20 cellular contexts compared by ENCODE assay signal in genomic region chr2:176421291-176422050, GRCh38.
DNase-seq lines count a peak whose midpoint lies in the region; ATAC-seq lines count a peak whose summit lies in the region.
"Had no signal": no experiment of that assay in that cellular context is flagged by ENCODE, and none has a peak within 500 bp of the region (broad histone marks: within the 10 kb centered on the region; RNA-seq: fewer than 3 reads in every experiment).

No MANE protein-coding gene starts in this region.

- no peak overlapping the region for H4K8ac ChIP-seq in trophoblast cell (ENCODE audit: low read depth, low read length)

- H3K79me2 ChIP-seq in trophoblast cell (ENCODE audit: control insufficient read depth, insufficient read depth, low read length, poor library complexity) = no peaks in the 10 kb centered on the region

- no peak overlapping the region for H3K14ac ChIP-seq in trophoblast cell (ENCODE audit: low read length)

- H3K9me3 ChIP-seq in trophoblast cell (ENCODE audit: insufficient read depth, low read depth, low read length) = no peaks in the 10 kb centered on the region
- H3K9me3 ChIP-seq: pancreas, sigmoid colon, upper lobe of left lung had no signal

- peak overlapping the region; percentile 32 for H4K91ac ChIP-seq in trophoblast cell (ENCODE audit: low read depth, low read length)

- H3K4me2 ChIP-seq in trophoblast cell (ENCODE audit: low read length) = peak overlapping the region; percentile 28
- H3K4me2 ChIP-seq: KMS-11 had no signal

- no peak overlapping the region for H4K12ac ChIP-seq in trophoblast cell (ENCODE audit: low read depth, low read length)

- peak overlapping the region; percentile 30 for H3K27ac ChIP-seq in trophoblast cell (ENCODE audit: low read depth, low read length)
- H3K27ac ChIP-seq: foreskin keratinocyte, KMS-11, pancreas, sigmoid colon, upper lobe of left lung had no signal

- H3K23ac ChIP-seq in trophoblast cell (ENCODE audit: low read length) = no peak overlapping the region

- peaks cover 12% of the 10 kb centered on the region in 2 experiments for H3K4me1 ChIP-seq in trophoblast cell (ENCODE audit: control insufficient read depth in 1 of 2, insufficient read depth in 2 of 2, low read length in 2 of 2)
- H3K4me1 ChIP-seq: foreskin keratinocyte, pancreas, sigmoid colon, upper lobe of left lung had no signal

- H3K36me3 ChIP-seq in trophoblast cell (ENCODE audit: control insufficient read depth in 1 of 2, insufficient read depth in 2 of 2, low read length in 2 of 2) = no peaks in the 10 kb centered on the region
- H3K36me3 ChIP-seq: pancreas, sigmoid colon, upper lobe of left lung had no signal

- peak overlapping the region; percentile 6 for H2BK12ac ChIP-seq in trophoblast cell (ENCODE audit: low read length)

- no peaks in the 10 kb centered on the region for H3K27me3 ChIP-seq in trophoblast cell (ENCODE audit: insufficient read depth, low read length)
- H3K27me3 ChIP-seq: pancreas, sigmoid colon, upper lobe of left lung had no signal

- no peak overlapping the region for H3K4me3 ChIP-seq in trophoblast cell (ENCODE audit: low read depth, low read length)
- H3K4me3 ChIP-seq: pancreas, sigmoid colon, upper lobe of left lung had no signal

- no peak overlapping the region for H3K4ac ChIP-seq in trophoblast cell (ENCODE audit: low read depth, low read length)

- H3K79me1 ChIP-seq in trophoblast cell (ENCODE audit: low read length) = peaks cover 2% of the 10 kb centered on the region

- no CpG with 5 or more reads among the region's 6 CpGs for WGBS in trophoblast cell (ENCODE audit: extremely low coverage, insufficient coverage, insufficient read length)

- H2BK120ac ChIP-seq in trophoblast cell (ENCODE audit: insufficient read depth, low read length, poor library complexity) = peak overlapping the region; percentile 30

- peak; percentile 18 for DNase-seq in HCEC 1CT
- DNase-seq in NCI-H82 (lab: John Stamatoyannopoulos, UW) = peak; percentile 62
- peak in 1 of 2 donors; percentile 31 for DNase-seq in trophoblast cell
- no peak for DNase-seq in activated T-cell treated with anti-CD3 and anti-CD28 coated beads, Interleukin-2, amount 50 U/mL, for 1 hour
- DNase-seq in KG1 (lab: John Stamatoyannopoulos, UW) = no peak
- no peak for DNase-seq in activated gamma-delta T cell (lab: John Stamatoyannopoulos, UW)
- DNase-seq: activated CD4-positive, alpha-beta memory T cell treated with anti-CD3 and anti-CD28 coated beads for 36 hours; activated CD4-positive, CD25-positive, alpha-beta regulatory T cell; activated CD8-positive, alpha-beta memory T cell treated with anti-CD3 and anti-CD28 coated beads, Interleukin-2, amount 50 U/mL, for 48 hours; CD4-positive, alpha-beta T cell; foreskin keratinocyte; NCI-H1694 treated with DMSO at 0.1 percent for 48 hours; NCI-H526 treated with DMSO at 0.1 percent for 48 hours; pancreas; Right ventricle myocardium superior; sigmoid colon; upper lobe of left lung had no signal

- no peak overlapping the region for H2AK5ac ChIP-seq in trophoblast cell (ENCODE audit: low read length)

- H2AFZ ChIP-seq in trophoblast cell (ENCODE audit: insufficient read depth, low read length, poor library complexity) = no peak overlapping the region

- no peak overlapping the region for H3K9ac ChIP-seq in trophoblast cell (ENCODE audit: low read length)
- H3K9ac ChIP-seq: KMS-11 had no signal

- ATAC-seq in esophagus mucosa = peak; percentile 43
- no peak for ATAC-seq in HG02840 (IDR thresholded peaks at IDR 0.05; ENCODE audit: low FRiP score, unreplicated experiment)
- ATAC-seq: foreskin keratinocyte, pancreas had no signal

- no peak overlapping the region for H3K18ac ChIP-seq in trophoblast cell (ENCODE audit: low read length)

- peak overlapping the region; percentile 13 for H2BK5ac ChIP-seq in trophoblast cell (ENCODE audit: low read depth, low read length, poor library complexity)

Comparison
In these comparisons a context has a peak if more than half of its experiments do, and no peak if none do; other contexts are left out.
1. DNase-seq: peak in HCEC 1CT (single experiment) and NCI-H82 (single experiment); none in activated T-cell treated with anti-CD3 and anti-CD28 coated beads, Interleukin-2, amount 50 U/mL, for 1 hour (single experiment), KG1 (single experiment) and activated gamma-delta T cell (single experiment).